27 cellular contexts compared by ENCODE assay signal in genomic region chr7:88102686-88103085, GRCh38.
"Had no signal": no experiment of that assay in that cellular context is flagged by ENCODE, and none has a peak within 500 bp of the region (broad histone marks: within the 10 kb centered on the region; RNA-seq: fewer than 3 reads in every experiment).

No MANE protein-coding gene starts in this region.

- H3K27me3 ChIP-seq: esophagus squamous epithelium, ovary had no signal

- H3K4me1 Mint-ChIP-seq: central memory CD8-positive, alpha-beta T cell; naive B cell; T-helper 17 cell had no signal

- H3K27me3 Mint-ChIP-seq: activated CD8-positive, alpha-beta T cell treated with anti-CD3 and anti-CD28 coated beads for 36 hours; activated naive CD8-positive, alpha-beta T cell; central memory CD8-positive, alpha-beta T cell; dendritic cell treated with granulocyte-macrophage colony-stimulating factor and Interleukin-4, amounts not matched to agents 40 ng/mL and 50 ng/mL, for 4 days; naive B cell; stimulated activated naive CD8-positive, alpha-beta T cell treated with anti-CD3 and anti-CD28 coated beads, Interleukin-15, Interleukin-2, amounts not matched to agents 100 ng/mL and 50 ng/mL, for 24 hours had no signal

- H3K4me3 Mint-ChIP-seq: activated CD8-positive, alpha-beta T cell treated with anti-CD3 and anti-CD28 coated beads for 36 hours; activated naive CD8-positive, alpha-beta T cell; activated T-cell treated with anti-CD3 and anti-CD28 coated beads, Interleukin-2, amount 50 U/mL, for 4 hours; central memory CD8-positive, alpha-beta T cell; dendritic cell treated with granulocyte-macrophage colony-stimulating factor and Interleukin-4, amounts not matched to agents 40 ng/mL and 50 ng/mL, for 4 days; naive B cell; stimulated activated naive CD8-positive, alpha-beta T cell treated with anti-CD3 and anti-CD28 coated beads, Interleukin-15, Interleukin-2, amounts not matched to agents 100 ng/mL and 50 ng/mL, for 24 hours; T-helper 17 cell had no signal

- H3K4me1 ChIP-seq: esophagus squamous epithelium, prostate gland had no signal

- H3K4me3 ChIP-seq: esophagus squamous epithelium, ovary, prostate gland, skin epidermis, thoracic aorta had no signal

- H3K27ac Mint-ChIP-seq: activated CD8-positive, alpha-beta T cell treated with anti-CD3 and anti-CD28 coated beads for 36 hours; activated naive CD8-positive, alpha-beta T cell; dendritic cell treated with granulocyte-macrophage colony-stimulating factor and Interleukin-4, amounts not matched to agents 40 ng/mL and 50 ng/mL, for 4 days; naive B cell; stimulated activated naive CD8-positive, alpha-beta T cell treated with anti-CD3 and anti-CD28 coated beads, Interleukin-15, Interleukin-2, amounts not matched to agents 100 ng/mL and 50 ng/mL, for 24 hours; T-helper 17 cell had no signal

- DNase-seq: activated CD4-positive, alpha-beta T cell treated with anti-CD3 and anti-CD28 coated beads, Interleukin-2, amount 50 U/mL, for 1 hour; activated CD4-positive, CD25-positive, alpha-beta regulatory T cell treated with anti-CD3 and anti-CD28 coated beads, Interleukin-2, amount 50 U/mL, for 72 hours; activated CD8-positive, alpha-beta T cell treated with anti-CD3 and anti-CD28 coated beads for 36 hours; activated naive CD4-positive, alpha-beta T cell treated with Interleukin-2 at 50 U/mL for 16 hours; activated T-cell treated with anti-CD3 and anti-CD28 coated beads, Interleukin-2, amount 50 U/mL, for 4 hours; anterior cingulate cortex; effector CD4-positive, alpha-beta T cell; esophagus squamous epithelium; foreskin melanocyte; left ventricle myocardium superior; naive B cell; ovary; retina; stimulated activated CD4-positive, alpha-beta T cell treated with anti-CD3 and anti-CD28 coated beads, Interleukin-12 subunit alpha, Interleukin-12 subunit beta, amount 100 ng/mL, for 4 hours; stimulated activated CD4-positive, alpha-beta T cell treated with anti-CD3 and anti-CD28 coated beads, Interleukin-4, amount 100 ng/mL, for 1 hour; T-helper 17 cell; T1000; WERI-Rb-1 had no signal

- H3K36me3 ChIP-seq: esophagus squamous epithelium, ovary, prostate gland, thoracic aorta, WERI-Rb-1 had no signal

- H3K27ac ChIP-seq: epithelial cell of prostate, esophagus squamous epithelium, ovary, prostate gland, skin epidermis, thoracic aorta, WERI-Rb-1 had no signal

- H3K36me3 Mint-ChIP-seq: naive B cell had no signal

- H3K9me3 Mint-ChIP-seq: activated CD8-positive, alpha-beta T cell treated with anti-CD3 and anti-CD28 coated beads for 36 hours; activated T-cell treated with anti-CD3 and anti-CD28 coated beads, Interleukin-2, amount 50 U/mL, for 4 hours; activated T-helper 2 cell treated with anti-CD3 and anti-CD28 coated beads, Interferon-gamma antibody, Interleukin-2, Interleukin-4, amounts not matched to agents 10 μg/mL and 5 μg/mL and 100 μg/mL, durations not matched to agents 14 hours and 24 hours and 36 hours; central memory CD8-positive, alpha-beta T cell; dendritic cell treated with granulocyte-macrophage colony-stimulating factor and Interleukin-4, amounts not matched to agents 40 ng/mL and 50 ng/mL, for 4 days; naive B cell; stimulated activated naive CD8-positive, alpha-beta T cell treated with anti-CD3 and anti-CD28 coated beads, Interleukin-15, Interleukin-2, amounts not matched to agents 100 ng/mL and 50 ng/mL, for 24 hours had no signal
